Comparison of ENCODE assay signal across 21 cellular contexts in genomic region chr12:100591979-100592378, GRCh38. TPM values are rescaled to one million over a fixed set of nuclear protein-coding genes. Genes with fewer than 3 reads are reported as not detected.
"Had no signal": no experiment of that assay in that cellular context is flagged by ENCODE, and none has a peak within 500 bp of the region (broad histone marks: within the 10 kb centered on the region; RNA-seq: fewer than 3 reads in every experiment).

No MANE protein-coding gene starts in this region.

- H3K79me2 ChIP-seq: parathyroid adenoma had no signal

- H3K27ac ChIP-seq: body of pancreas, parathyroid adenoma, sigmoid colon, spleen, thoracic aorta, upper lobe of right lung had no signal

- H3K4me1 ChIP-seq: body of pancreas, parathyroid adenoma, sigmoid colon, spleen, upper lobe of right lung had no signal

- H2AFZ ChIP-seq: parathyroid adenoma had no signal

- H3K9me3 ChIP-seq: body of pancreas, thoracic aorta, upper lobe of right lung had no signal

- H3K27me3 ChIP-seq: body of pancreas, sigmoid colon, spleen, upper lobe of right lung had no signal

- DNase-seq: activated B cell treated with CpG ODN at 0.5 μM for 24 hours; activated CD4-positive, alpha-beta memory T cell treated with anti-CD3 and anti-CD28 coated beads, Interleukin-2, amount 10 ng/mL, durations not matched to agents 7 days and 5 days; activated CD4-positive, alpha-beta T cell treated with anti-CD3 and anti-CD28 coated beads for 4 hours; activated CD8-positive, alpha-beta memory T cell treated with anti-CD3 and anti-CD28 coated beads, Interleukin-2, amount 10 ng/mL, durations not matched to agents 7 days and 5 days; activated naive CD4-positive, alpha-beta T cell treated with Interleukin-2 at 50 U/mL for 16 hours; activated naive CD8-positive, alpha-beta T cell treated with anti-CD3 and anti-CD28 coated beads, Interleukin-2, amount 10 ng/mL, durations not matched to agents 7 days and 5 days; activated T-cell treated with anti-CD3 and anti-CD28 coated beads, Interleukin-2, amount 50 U/mL, for 1 hour; amygdala; body of pancreas; effector memory CD8-positive, alpha-beta T cell; foreskin fibroblast; kidney; left ventricle myocardium superior; mesenchymal stem cell; naive thymus-derived CD8-positive, alpha-beta T cell; sigmoid colon; spleen; stimulated activated CD4-positive, alpha-beta T cell treated with anti-CD3 and anti-CD28 coated beads, Interleukin-4, amount 100 ng/mL, for 4 hours; upper lobe of right lung had no signal

- H3K36me3 ChIP-seq: sigmoid colon, spleen, thoracic aorta, upper lobe of right lung had no signal

- H3K9ac ChIP-seq: parathyroid adenoma had no signal

- H3K4me3 ChIP-seq: body of pancreas, sigmoid colon, spleen, thoracic aorta, upper lobe of right lung had no signal

RNA-seq across cellular contexts. Expression of gene GAS2L3, which starts 18.5 kb away (rescaled TPM):
- total RNA-seq: naive thymus-derived CD8-positive, alpha-beta T cell had no signal
